In genomic region chr22:38505595-38506117, GRCh38 we compare ENCODE assay signal across 8 cellular contexts. TPM values are rescaled to one million over a fixed set of nuclear protein-coding genes. Genes with fewer than 3 reads are reported as not detected.
DNase-seq lines count a peak whose midpoint lies in the region; ATAC-seq lines count a peak whose summit lies in the region.

No MANE protein-coding gene starts in this region.

- no peaks in the 10 kb centered on the region for H3K9me3 Mint-ChIP-seq in IgD-negative memory B cell

- H3K27me3 Mint-ChIP-seq in IgD-negative memory B cell: no peaks in the 10 kb centered on the region

- peak; percentile 26 for ATAC-seq in GM21526 (IDR thresholded peaks at IDR 0.05; ENCODE audit: low FRiP score, unreplicated experiment)

- peak overlapping the region; percentile 99 to 100 (median 100) for H3K27ac Mint-ChIP-seq in IgD-negative memory B cell

- H3K4me3 Mint-ChIP-seq in IgD-negative memory B cell: peak overlapping the region; percentile 97 to 100 (median 99)

- DNase-seq in EL (peak; percentile 44), medulla oblongata (ENCODE audit: extremely low spot score) (peak; percentile 84), GF-D8 (lab: John Stamatoyannopoulos, UW) (no peak)
- DNase-seq in activated CD4-positive, alpha-beta T cell treated with anti-CD3 and anti-CD28 coated beads for 48 hours: peak; percentile 67
- DNase-seq in effector CD4-positive, alpha-beta T cell: peak; percentile 38
- DNase-seq in stimulated activated CD8-positive, alpha-beta memory T cell treated with anti-CD3 and anti-CD28 coated beads, Interleukin-12 subunit alpha, Interleukin-12 subunit beta, amount 100 ng/mL, for 1 hour (ENCODE audit: low read depth): peak; percentile 42

- peaks cover 5% of the 10 kb centered on the region for H3K36me3 Mint-ChIP-seq in IgD-negative memory B cell

- H3K4me1 Mint-ChIP-seq in IgD-negative memory B cell: peaks cover 43 to 46% (median 44%) of the 10 kb centered on the region in 3 donors

RNA-seq across cellular contexts. Expression of gene DDX17, which starts 0.5 kb away (rescaled TPM):
- 55.9 TPM for polyA plus RNA-seq in IgD-negative memory B cell

RNA-seq across cellular contexts. Expression of gene KDELR3, which starts 37.8 kb away (rescaled TPM):
- polyA plus RNA-seq in IgD-negative memory B cell: 0.56 TPM

RNA-seq across cellular contexts. Expression of gene KCNJ4, which starts 50.7 kb away (rescaled TPM):
- polyA plus RNA-seq in IgD-negative memory B cell: not detected
